In the genomic region with DNA sequence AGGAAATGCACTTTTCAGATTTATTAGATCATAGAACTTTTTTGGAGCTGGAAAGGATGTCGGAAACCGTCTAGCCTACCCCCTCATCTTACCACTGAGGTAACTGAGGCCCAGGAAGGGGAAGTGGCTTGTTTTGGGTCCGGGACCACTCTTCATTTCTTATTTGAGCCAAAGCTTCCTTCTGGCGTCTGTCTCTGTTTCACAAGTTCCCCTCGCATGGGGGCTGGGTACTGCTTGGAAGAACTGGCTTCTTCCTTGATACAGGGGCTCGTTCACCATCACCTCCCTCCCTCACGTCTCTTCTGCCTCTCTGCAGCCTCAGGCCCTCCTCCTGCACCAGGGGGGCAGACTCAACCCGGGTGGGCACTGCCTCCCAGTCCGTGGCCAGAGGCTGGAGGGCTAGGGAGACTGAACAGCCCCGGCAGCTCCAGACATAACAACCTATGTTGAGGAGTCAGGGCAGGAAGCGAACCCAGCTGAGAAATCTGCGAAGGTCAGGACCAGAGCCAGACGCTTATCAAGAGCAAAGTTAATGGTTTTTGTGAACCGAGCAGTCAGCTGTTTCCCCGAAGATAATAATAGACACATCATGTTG, we compare ENCODE assay signal across 15 cellular contexts. TPM values are rescaled to one million over a fixed set of nuclear protein-coding genes. Genes with fewer than 3 reads are reported as not detected.
DNase-seq lines count a peak whose midpoint lies in the region; ATAC-seq, FAIRE-seq and TF ChIP-seq lines count a peak whose summit lies in the region.
"Had no signal": no experiment of that assay in that cellular context is flagged by ENCODE, and none has a peak within 500 bp of the region (broad histone marks: within the 10 kb centered on the region; RNA-seq: fewer than 3 reads in every experiment).

No MANE protein-coding gene starts in this region.

- peaks cover 5% of the 10 kb centered on the region for H4K20me1 ChIP-seq in astrocyte (ENCODE audit: insufficient read depth, low read length)

- CTCF ChIA-PET in activated naive CD4-positive, alpha-beta T cell treated with anti-CD3 and anti-CD28 coated beads, Interleukin-2, amount 10 ng/mL, durations not matched to agents 7 days and 5 days (lab: Charles Lee), result no interaction called here

- peaks cover 6% of the 10 kb centered on the region for H3K79me2 ChIP-seq in astrocyte (ENCODE audit: insufficient read depth, low read length)

- no peaks in the 10 kb centered on the region for H3K36me3 ChIP-seq in astrocyte (ENCODE audit: insufficient read depth, low read length)
- no peaks in the 10 kb centered on the region for H3K36me3 ChIP-seq in left ventricle myocardium inferior

- H3K9me3 ChIP-seq in astrocyte (ENCODE audit: insufficient read depth, low read depth, low read length) (no peaks in the 10 kb centered on the region), left ventricle myocardium inferior (replicated peaks) (no peaks in the 10 kb centered on the region)

- H3K4me3 ChIP-seq in astrocyte (ENCODE audit: insufficient read depth, low read depth, low read length) (no peak overlapping the region), left ventricle myocardium inferior (peak overlapping the region; percentile 39)

- peaks cover 3% of the 10 kb centered on the region for H3K27me3 Mint-ChIP-seq in astrocyte (ENCODE audit: low read depth, unreplicated experiment)
- H3K27me3 Mint-ChIP-seq in activated naive CD4-positive, alpha-beta T cell treated with anti-CD3 and anti-CD28 coated beads, Interleukin-2, amount 10 ng/mL, durations not matched to agents 7 days and 5 days, result peaks cover 48% of the 10 kb centered on the region

- no peaks in the 10 kb centered on the region for H3K27me3 ChIP-seq in astrocyte (ENCODE audit: insufficient read depth, low read length)
- H3K27me3 ChIP-seq in left ventricle myocardium inferior (ENCODE audit: low read depth), result no peaks in the 10 kb centered on the region

- H3K4me2 ChIP-seq in astrocyte (ENCODE audit: low read length), result peak overlapping the region; percentile 69

- peak overlapping the region; percentile 45 for H2AFZ ChIP-seq in astrocyte (ENCODE audit: low read depth, low read length)

- no peak for FAIRE-seq in astrocyte (lab: Jason Lieb, UNC)

- H3K36me3 Mint-ChIP-seq in astrocyte (ENCODE audit: low read depth, unreplicated experiment), result peaks cover 2% of the 10 kb centered on the region
- H3K36me3 Mint-ChIP-seq in activated naive CD4-positive, alpha-beta T cell treated with anti-CD3 and anti-CD28 coated beads, Interleukin-2, amount 10 ng/mL, durations not matched to agents 7 days and 5 days, result no peaks in the 10 kb centered on the region

- peak overlapping the region; percentile 83 for H3K27ac Mint-ChIP-seq in astrocyte (ENCODE audit: unreplicated experiment)
- H3K27ac Mint-ChIP-seq in activated naive CD4-positive, alpha-beta T cell treated with anti-CD3 and anti-CD28 coated beads, Interleukin-2, amount 10 ng/mL, durations not matched to agents 7 days and 5 days, result no peak overlapping the region
- H3K27ac Mint-ChIP-seq: T-helper 1 cell treated with Interleukin-12 subunit alpha and Interleukin-12 subunit beta and Interleukin-4 antibody, amounts not matched to agents 30 μg/mL and 1 μg/mL, for 36 hours had no signal

- no peak overlapping the region for H3K27ac ChIP-seq in astrocyte (ENCODE audit: low read depth, low read length)
- H3K27ac ChIP-seq in left ventricle myocardium inferior (replicated peaks), result peak overlapping the region; percentile 74

- H3K4me1 Mint-ChIP-seq in astrocyte (ENCODE audit: low read depth, unreplicated experiment), result peaks cover 36% of the 10 kb centered on the region
- H3K4me1 Mint-ChIP-seq in activated naive CD4-positive, alpha-beta T cell treated with anti-CD3 and anti-CD28 coated beads, Interleukin-2, amount 10 ng/mL, durations not matched to agents 7 days and 5 days, result peaks cover 5% of the 10 kb centered on the region

- no peak overlapping the region for H3K9ac ChIP-seq in astrocyte (ENCODE audit: low read length)

- no peak for ATAC-seq in esophagus mucosa
- ATAC-seq: left colon had no signal

- H3K4me3 Mint-ChIP-seq in astrocyte (ENCODE audit: unreplicated experiment), result peak overlapping the region; percentile 24
- H3K4me3 Mint-ChIP-seq in activated naive CD4-positive, alpha-beta T cell treated with anti-CD3 and anti-CD28 coated beads, Interleukin-2, amount 10 ng/mL, durations not matched to agents 7 days and 5 days, result no peak overlapping the region
- H3K4me3 Mint-ChIP-seq: T-helper 1 cell treated with Interleukin-12 subunit alpha and Interleukin-12 subunit beta and Interleukin-4 antibody, amounts not matched to agents 30 μg/mL and 1 μg/mL, for 36 hours had no signal

- intact Hi-C loops in left ventricle myocardium inferior (cut with micrococcal nuclease), result no loop called here

- DNase-seq in CMK (ENCODE audit: low read depth) (peak; percentile 1), astrocyte (ENCODE audit: low read depth) (no peak), left ventricle myocardium inferior (no peak), pons (ENCODE audit: low spot score) (peak; percentile 79), superior temporal gyrus (ENCODE audit: extremely low spot score) (no peak), ecto neural progenitor cell (ENCODE audit: low spot score) (no peak)
- DNase-seq in activated naive CD4-positive, alpha-beta T cell treated with anti-CD3 and anti-CD28 coated beads, Interleukin-2, amount 10 ng/mL, durations not matched to agents 7 days and 5 days, result no peak
- DNase-seq: EL; left colon; NCI-H1417; NK-92 treated with Interleukin-12 subunit alpha and Interleukin-12 subunit beta, amount 100 ng/mL, for 24 hours had no signal

- H3K9me3 Mint-ChIP-seq in astrocyte (ENCODE audit: unreplicated experiment), result no peaks in the 10 kb centered on the region
- H3K9me3 Mint-ChIP-seq in activated naive CD4-positive, alpha-beta T cell treated with anti-CD3 and anti-CD28 coated beads, Interleukin-2, amount 10 ng/mL, durations not matched to agents 7 days and 5 days, result no peaks in the 10 kb centered on the region
- H3K9me3 Mint-ChIP-seq: T-helper 1 cell treated with Interleukin-12 subunit alpha and Interleukin-12 subunit beta and Interleukin-4 antibody, amounts not matched to agents 30 μg/mL and 1 μg/mL, for 36 hours had no signal

- H3K4me1 ChIP-seq in astrocyte (ENCODE audit: insufficient read depth, low read length) (peaks cover 37% of the 10 kb centered on the region), left ventricle myocardium inferior (peaks cover 55% of the 10 kb centered on the region)

- TF ChIP-seq CTCF in astrocyte (IDR thresholded peaks at IDR 0.05; ENCODE audit: insufficient read depth, low read depth, low read length) (no peak), left ventricle myocardium inferior (IDR thresholded peaks at IDR 0.05; ENCODE audit: borderline replicate concordance) (no peak)

RNA-seq across cellular contexts. Expression of gene HTRA1, which starts 12.9 kb away (rescaled TPM):
- total RNA-seq in astrocyte (34.9 and 89.8 TPM in 2 replicates), left ventricle myocardium inferior (62.6 TPM), esophagus mucosa (15.3 TPM)

RNA-seq across cellular contexts. Expression of gene ARMS2, which starts 19.8 kb away (rescaled TPM):
- total RNA-seq in astrocyte, result not detected in 2 replicates
- 0.27 TPM for total RNA-seq in left ventricle myocardium inferior
- total RNA-seq in esophagus mucosa, result not detected
- total RNA-seq: fibroblast of lung, left colon, renal cortical epithelial cell had no signal

Comparison
In these comparisons a context has a peak if more than half of its experiments do, and no peak if none do; other contexts are left out.
1. DNase-seq: peak in CMK (single experiment) and pons (single experiment); none in astrocyte (single experiment), left ventricle myocardium inferior (single experiment), superior temporal gyrus (single experiment), ecto neural progenitor cell (single experiment) and activated naive CD4-positive, alpha-beta T cell treated with anti-CD3 and anti-CD28 coated beads, Interleukin-2, amount 10 ng/mL, durations not matched to agents 7 days and 5 days (single experiment).